Comparison of ENCODE assay signal across 8 cellular contexts in the genomic region with DNA sequence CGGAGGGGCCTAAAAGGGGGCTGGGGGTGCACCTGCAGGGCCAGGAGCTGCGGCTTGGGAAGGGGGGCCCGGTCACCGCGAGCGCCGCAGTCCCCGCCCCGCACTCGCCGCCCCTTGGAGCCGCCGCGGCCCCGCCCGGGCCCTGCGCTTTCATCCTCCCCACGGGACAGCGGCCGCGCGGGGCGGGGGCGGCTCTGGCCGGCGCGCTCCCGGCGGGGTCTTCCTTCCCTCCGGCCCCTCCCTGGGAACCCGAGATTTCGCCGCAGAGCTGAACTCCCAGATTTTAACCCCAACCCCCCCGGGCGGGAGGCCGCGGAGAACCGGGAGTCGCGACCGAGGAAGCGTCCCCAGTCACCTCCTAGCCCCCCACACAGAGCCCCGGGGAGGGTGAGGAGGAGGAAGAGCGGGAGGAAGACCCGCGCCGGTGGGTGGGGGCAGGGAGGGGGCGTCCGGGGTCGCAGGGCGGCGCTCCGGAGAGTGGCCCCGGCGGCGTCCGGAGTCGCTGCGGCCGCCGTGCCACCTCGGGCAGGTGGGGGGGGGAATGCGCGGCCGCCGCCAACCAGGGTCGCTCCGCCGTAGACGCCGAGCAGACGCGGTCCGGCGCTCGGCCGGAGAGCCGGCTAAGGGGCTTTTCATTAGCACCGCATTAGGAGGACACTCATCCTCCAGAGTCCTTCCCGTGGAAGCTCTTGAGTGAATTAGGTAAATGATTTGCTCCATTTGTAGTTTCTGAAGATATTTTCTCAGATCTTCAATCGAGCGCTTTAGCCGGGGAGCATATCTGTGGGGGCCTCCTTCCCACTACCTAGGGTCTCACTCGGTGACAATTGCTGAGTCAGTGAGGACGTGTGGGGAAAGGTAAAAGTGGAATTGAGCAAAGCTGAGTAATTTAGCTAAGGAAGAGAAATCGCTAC. TPM values are rescaled to one million over a fixed set of nuclear protein-coding genes. Genes with fewer than 3 reads are reported as not detected.
DNase-seq lines count a peak whose midpoint lies in the region; ATAC-seq and TF ChIP-seq lines count a peak whose summit lies in the region.

No MANE protein-coding gene starts in this region.

- peak overlapping the region; percentile 99 for H3K4me2 ChIP-seq in PC-9

- 0% methylated on average over 83 to 86 of the region's 86 CpGs for WGBS in ectodermal cell, 2 experiments
- 1 to 6% methylated on average over 26 to 53 of the region's 86 CpGs for WGBS in testis, 2 donors

- no peaks in the 10 kb centered on the region for H3K9me2 ChIP-seq in PC-9 (ENCODE audit: insufficient read depth)

- BruUV-seq in PC-9 (replicated peaks; lab: Mats Ljungman, UMichigan): no TSS peak

- H2AFZ ChIP-seq in PC-9: peak overlapping the region; percentile 91

- H4K20me1 ChIP-seq in PC-9 (ENCODE audit: insufficient read depth): no peaks in the 10 kb centered on the region

- TF ChIP-seq CTCF in AG04449 (IDR thresholded peaks at IDR 0.05; ENCODE audit: insufficient read depth, low read length, missing control alignments) (no peak), PC-9 (conservative IDR thresholded peaks at IDR 0.05) (no peak), testis (IDR thresholded peaks at IDR 0.05) (no peak)

- CTCF ChIA-PET in AG04449 (lab: Yijun Ruan, JAX) (interaction anchor here (0.6 to 15.1 kb wide), 54 partner anchors 9 to 1080 kb away, joined by 3 to 329 read pairs (median 4); partner anchors contain the start of gene NFIA), PC-9 (lab: Charles Lee) (interaction anchor here (0.6 to 1.8 kb wide), 12 partner anchors 9 to 787 kb away, joined by 3 to 9 read pairs (median 4); no protein-coding TSS in a partner anchor)

- H3K4me1 ChIP-seq in PC-9 (replicated peaks; ENCODE audit: insufficient read depth): peaks cover 4% of the 10 kb centered on the region; the same call in 1 of the 2 replicates
- H3K4me1 ChIP-seq in ectodermal cell (ENCODE audit: control insufficient read depth, insufficient read depth, low read length): peaks cover 18% of the 10 kb centered on the region
- H3K4me1 ChIP-seq in testis: peaks cover 37% of the 10 kb centered on the region

- H3K4me3 ChIP-seq in AG04449 (ENCODE audit: low read depth, low read length) (peak overlapping the region; percentile 65), PC-9 (peak overlapping the region; percentile 88), ectodermal cell (ENCODE audit: insufficient read depth, low read depth, low read length) (peak overlapping the region; percentile 53), testis (peak overlapping the region; percentile 89 to 91)

- ATAC-seq in GM19351 (IDR thresholded peaks at IDR 0.05; ENCODE audit: unreplicated experiment): peak; percentile 17
- ATAC-seq in GM18861 (IDR thresholded peaks at IDR 0.05; ENCODE audit: unreplicated experiment): no peak

- POLR2A ChIA-PET in AG04449 (lab: Yijun Ruan, JAX) (no interaction called here), PC-9 (lab: Charles Lee; ENCODE audit: unreplicated experiment) (interaction anchor here (0.9 kb wide), 1 partner anchor 482 kb away, joined by 6 read pairs; no protein-coding TSS in a partner anchor)

- no peaks in the 10 kb centered on the region for H3F3A ChIP-seq in PC-9 (ENCODE audit: insufficient read depth, low read depth)

- intact Hi-C loops in PC-9 (cut with micrococcal nuclease; ENCODE audit: unreplicated experiment) (loop anchor here (1.0 to 2.0 kb wide), 7 partner anchors 26 to 802 kb away; no protein-coding TSS in a partner anchor), testis (cut with DNase I; ENCODE audit: low total_unique reads) (loop anchor here (5.0 kb wide), 1 partner anchor 402 kb away; no protein-coding TSS in a partner anchor)

- DNase-seq in AG04449 (ENCODE audit: low read depth, low spot score) (no peak), PC-9 (peak in 1 of 2 experiments; percentile 40), medulla oblongata (ENCODE audit: extremely low spot score) (peak; percentile 52), testis (peak; percentile 45), DMS153 (lab: John Stamatoyannopoulos, UW) (no peak)

- no peak for TF ChIP-seq POLR2A in testis (IDR thresholded peaks at IDR 0.05)

- H3K27me3 ChIP-seq in PC-9 (ENCODE audit: insufficient read depth, low read depth): no peaks in the 10 kb centered on the region
- H3K27me3 ChIP-seq in ectodermal cell (ENCODE audit: control insufficient read depth, insufficient read depth, low read length, poor library complexity, severe bottlenecking): peaks cover 57% of the 10 kb centered on the region
- no peaks in the 10 kb centered on the region for H3K27me3 ChIP-seq in testis

- H3K27ac ChIP-seq in PC-9 (no peak overlapping the region), ectodermal cell (ENCODE audit: insufficient read depth, low read depth, low read length, poor library complexity, severe bottlenecking) (no peak overlapping the region), testis (peak overlapping the region; percentile 96)

- H3K36me3 ChIP-seq in PC-9 (ENCODE audit: low read depth): no peaks in the 10 kb centered on the region
- H3K36me3 ChIP-seq in ectodermal cell (ENCODE audit: control insufficient read depth, insufficient read depth, low read length): no peaks in the 10 kb centered on the region
- H3K36me3 ChIP-seq in testis (ENCODE audit: low read depth, missing control alignments): no peaks in the 10 kb centered on the region

- no peaks in the 10 kb centered on the region for H3K79me2 ChIP-seq in PC-9 (ENCODE audit: low read depth)

- H3K9me3 ChIP-seq in PC-9 (ENCODE audit: insufficient read depth, low read depth): no peaks in the 10 kb centered on the region
- H3K9me3 ChIP-seq in ectodermal cell (ENCODE audit: control insufficient read depth, low read length): no peaks in the 10 kb centered on the region
- no peaks in the 10 kb centered on the region for H3K9me3 ChIP-seq in testis

RNA-seq across cellular contexts. Expression of gene NFIA, which starts 31.6 kb away (rescaled TPM):
- 26.7 and 32.8 TPM in 2 replicates for total RNA-seq in PC-9 (2021)
- 0.87 TPM for polyA plus RNA-seq in ectodermal cell (2013, experiment 1 of 4)
- polyA plus RNA-seq in ectodermal cell (2013, experiment 2 of 4): 0.59 TPM
- polyA plus RNA-seq in ectodermal cell (2013, experiment 3 of 4): 0.96 TPM
- 0.93 TPM for polyA plus RNA-seq in ectodermal cell (2013, experiment 4 of 4)
- 10 to 100 TPM; 53.5 to 78.9 TPM for total RNA-seq in testis
- polyA plus RNA-seq in testis (ENCODE audit: insufficient read depth, low read depth, low replicate concordance): 11.6 TPM

Comparison
In these comparisons a context has a peak if more than half of its experiments do, and no peak if none do; other contexts are left out.
1. DNase-seq: peak in medulla oblongata (single experiment) and testis (single experiment); none in AG04449 (single experiment) and DMS153 (single experiment).
2. H3K27ac ChIP-seq: peak in testis (2 of 2); none in PC-9 (single experiment) and ectodermal cell (single experiment).
3. Peak in every context shown above with its lines, with median percentiles within 50 percentile points of each other: H3K4me3 ChIP-seq.